1 cellular context compared by ENCODE assay signal in the genomic region with DNA sequence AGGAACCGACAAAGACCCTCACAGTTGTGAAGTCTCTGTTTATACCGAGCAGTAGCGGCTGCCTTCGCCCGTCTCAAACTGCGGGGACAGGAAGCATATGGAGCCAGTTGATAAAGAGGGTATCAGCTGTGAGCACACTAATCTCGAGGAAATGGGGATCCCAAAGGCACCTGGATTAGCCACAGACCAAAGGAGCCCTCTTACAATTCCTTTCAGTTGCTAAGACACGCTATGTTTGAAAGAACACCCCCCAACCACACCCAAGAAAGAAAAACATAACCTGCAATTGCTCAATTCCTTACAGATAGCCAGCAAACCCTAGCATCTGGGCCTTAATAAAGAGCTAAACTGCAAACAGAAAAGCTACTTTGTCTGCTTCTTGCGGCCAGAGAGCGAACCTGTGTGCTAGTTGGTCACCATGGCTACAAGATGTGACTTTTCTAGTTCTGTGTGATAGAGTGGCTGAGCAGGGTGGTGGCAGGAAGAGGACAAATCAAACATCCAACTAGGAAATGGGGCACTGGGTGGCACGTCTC.
TF ChIP-seq lines count a peak whose summit lies in the region.

No MANE protein-coding gene starts in this region.

TF ChIP-seq in K562, 482 proteins besides CTCF, POLR2A, EP300 and RAD21 (continued from another document and continues in another):
- TF ChIP-seq, protein P1, sequence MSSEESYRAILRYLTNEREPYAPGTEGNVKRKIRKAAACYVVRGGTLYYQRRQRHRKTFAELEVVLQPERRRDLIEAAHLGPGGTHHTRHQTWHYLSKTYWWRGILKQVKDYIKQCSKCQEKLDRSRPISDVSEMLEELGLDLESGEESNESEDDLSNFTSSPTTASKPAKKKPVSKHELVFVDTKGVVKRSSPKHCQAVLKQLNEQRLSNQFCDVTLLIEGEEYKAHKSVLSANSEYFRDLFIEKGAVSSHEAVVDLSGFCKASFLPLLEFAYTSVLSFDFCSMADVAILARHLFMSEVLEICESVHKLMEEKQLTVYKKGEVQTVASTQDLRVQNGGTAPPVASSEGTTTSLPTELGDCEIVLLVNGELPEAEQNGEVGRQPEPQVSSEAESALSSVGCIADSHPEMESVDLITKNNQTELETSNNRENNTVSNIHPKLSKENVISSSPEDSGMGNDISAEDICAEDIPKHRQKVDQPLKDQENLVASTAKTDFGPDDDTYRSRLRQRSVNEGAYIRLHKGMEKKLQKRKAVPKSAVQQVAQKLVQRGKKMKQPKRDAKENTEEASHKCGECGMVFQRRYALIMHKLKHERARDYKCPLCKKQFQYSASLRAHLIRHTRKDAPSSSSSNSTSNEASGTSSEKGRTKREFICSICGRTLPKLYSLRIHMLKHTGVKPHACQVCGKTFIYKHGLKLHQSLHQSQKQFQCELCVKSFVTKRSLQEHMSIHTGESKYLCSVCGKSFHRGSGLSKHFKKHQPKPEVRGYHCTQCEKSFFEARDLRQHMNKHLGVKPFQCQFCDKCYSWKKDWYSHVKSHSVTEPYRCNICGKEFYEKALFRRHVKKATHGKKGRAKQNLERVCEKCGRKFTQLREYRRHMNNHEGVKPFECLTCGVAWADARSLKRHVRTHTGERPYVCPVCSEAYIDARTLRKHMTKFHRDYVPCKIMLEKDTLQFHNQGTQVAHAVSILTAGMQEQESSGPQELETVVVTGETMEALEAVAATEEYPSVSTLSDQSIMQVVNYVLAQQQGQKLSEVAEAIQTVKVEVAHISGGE (CRISPR knock-in tag; IDR thresholded peaks at IDR 0.05), result peak in 1 of 3 experiments; percentile 20; a peak in 1 of 6 replicates
- TF ChIP-seq FOXA1 (IDR thresholded peaks at IDR 0.05; ENCODE audit: borderline replicate concordance), result no peak
- peak; percentile 55 for TF ChIP-seq RNF2 (IDR thresholded peaks at IDR 0.05)
- peak; percentile 89 for TF ChIP-seq STAT5A (IDR thresholded peaks at IDR 0.05; ENCODE audit: borderline replicate concordance, low read length)
- no peak for TF ChIP-seq HDAC8 (tag; IDR thresholded peaks at IDR 0.05)
- TF ChIP-seq ZNF57 (CRISPR knock-in tag; IDR thresholded peaks at IDR 0.05), result no peak
- TF ChIP-seq, protein P2, sequence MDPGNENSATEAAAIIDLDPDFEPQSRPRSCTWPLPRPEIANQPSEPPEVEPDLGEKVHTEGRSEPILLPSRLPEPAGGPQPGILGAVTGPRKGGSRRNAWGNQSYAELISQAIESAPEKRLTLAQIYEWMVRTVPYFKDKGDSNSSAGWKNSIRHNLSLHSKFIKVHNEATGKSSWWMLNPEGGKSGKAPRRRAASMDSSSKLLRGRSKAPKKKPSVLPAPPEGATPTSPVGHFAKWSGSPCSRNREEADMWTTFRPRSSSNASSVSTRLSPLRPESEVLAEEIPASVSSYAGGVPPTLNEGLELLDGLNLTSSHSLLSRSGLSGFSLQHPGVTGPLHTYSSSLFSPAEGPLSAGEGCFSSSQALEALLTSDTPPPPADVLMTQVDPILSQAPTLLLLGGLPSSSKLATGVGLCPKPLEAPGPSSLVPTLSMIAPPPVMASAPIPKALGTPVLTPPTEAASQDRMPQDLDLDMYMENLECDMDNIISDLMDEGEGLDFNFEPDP (CRISPR knock-in tag; IDR thresholded peaks at IDR 0.05), result no peak
- no peak for TF ChIP-seq LCOR (CRISPR knock-in tag; IDR thresholded peaks at IDR 0.05)
- TF ChIP-seq ZNF592 (IDR thresholded peaks at IDR 0.05), result 0 out of 2 replicates have a peak, but pooled peaks have one; percentile 28
- TF ChIP-seq DMBX1 (CRISPR knock-in tag; IDR thresholded peaks at IDR 0.05; ENCODE audit: borderline replicate concordance), result peak; percentile 26; the same call in 1 of the 2 replicates
- TF ChIP-seq KLF16 (IDR thresholded peaks at IDR 0.05), result peak; percentile 90
- TF ChIP-seq ZBTB40 (IDR thresholded peaks at IDR 0.05), result peak; percentile 22; the same call in 1 of the 2 replicates
- no peak for TF ChIP-seq ZBTB40 (CRISPR knock-in tag; IDR thresholded peaks at IDR 0.05)
- TF ChIP-seq, protein P3, sequence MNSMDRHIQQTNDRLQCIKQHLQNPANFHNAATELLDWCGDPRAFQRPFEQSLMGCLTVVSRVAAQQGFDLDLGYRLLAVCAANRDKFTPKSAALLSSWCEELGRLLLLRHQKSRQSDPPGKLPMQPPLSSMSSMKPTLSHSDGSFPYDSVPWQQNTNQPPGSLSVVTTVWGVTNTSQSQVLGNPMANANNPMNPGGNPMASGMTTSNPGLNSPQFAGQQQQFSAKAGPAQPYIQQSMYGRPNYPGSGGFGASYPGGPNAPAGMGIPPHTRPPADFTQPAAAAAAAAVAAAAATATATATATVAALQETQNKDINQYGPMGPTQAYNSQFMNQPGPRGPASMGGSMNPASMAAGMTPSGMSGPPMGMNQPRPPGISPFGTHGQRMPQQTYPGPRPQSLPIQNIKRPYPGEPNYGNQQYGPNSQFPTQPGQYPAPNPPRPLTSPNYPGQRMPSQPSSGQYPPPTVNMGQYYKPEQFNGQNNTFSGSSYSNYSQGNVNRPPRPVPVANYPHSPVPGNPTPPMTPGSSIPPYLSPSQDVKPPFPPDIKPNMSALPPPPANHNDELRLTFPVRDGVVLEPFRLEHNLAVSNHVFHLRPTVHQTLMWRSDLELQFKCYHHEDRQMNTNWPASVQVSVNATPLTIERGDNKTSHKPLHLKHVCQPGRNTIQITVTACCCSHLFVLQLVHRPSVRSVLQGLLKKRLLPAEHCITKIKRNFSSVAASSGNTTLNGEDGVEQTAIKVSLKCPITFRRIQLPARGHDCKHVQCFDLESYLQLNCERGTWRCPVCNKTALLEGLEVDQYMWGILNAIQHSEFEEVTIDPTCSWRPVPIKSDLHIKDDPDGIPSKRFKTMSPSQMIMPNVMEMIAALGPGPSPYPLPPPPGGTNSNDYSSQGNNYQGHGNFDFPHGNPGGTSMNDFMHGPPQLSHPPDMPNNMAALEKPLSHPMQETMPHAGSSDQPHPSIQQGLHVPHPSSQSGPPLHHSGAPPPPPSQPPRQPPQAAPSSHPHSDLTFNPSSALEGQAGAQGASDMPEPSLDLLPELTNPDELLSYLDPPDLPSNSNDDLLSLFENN (IDR thresholded peaks at IDR 0.05; ENCODE audit: low read depth in 2 of 2, low read length in 2 of 2), result peak in 1 of 2 experiments; percentile 83; a peak in 2 of 4 replicates
- no peak for TF ChIP-seq ZNF780A (CRISPR knock-in tag; IDR thresholded peaks at IDR 0.05)
- TF ChIP-seq YY1 (IDR thresholded peaks at IDR 0.05; ENCODE audit: borderline replicate concordance in 1 of 3, control insufficient read depth in 1 of 3, extremely low read depth in 1 of 3, insufficient read depth in 3 of 3, insufficient read length in 1 of 3, insufficient replicate concordance in 2 of 3, low read depth in 1 of 3, low read length in 2 of 3), result peak in 1 of 3 experiments; percentile 16
- TF ChIP-seq ZBTB7A (IDR thresholded peaks at IDR 0.05; ENCODE audit: borderline replicate concordance, control insufficient read depth, low read depth, low read length), result peak; percentile 51; the same call in 1 of the 2 replicates
- TF ChIP-seq CEBPG (CRISPR knock-in tag; IDR thresholded peaks at IDR 0.05), result peak; percentile 36; the same call in 1 of the 2 replicates
- peak; percentile 61 to 83; a peak in 3 of 4 replicates for TF ChIP-seq CEBPG (tag; conservative IDR thresholded peaks at IDR 0.05 in 1 of 2, IDR thresholded peaks at IDR 0.05 in 1 of 2)
- TF ChIP-seq FOXJ2 (tag; IDR thresholded peaks at IDR 0.05), result peak; percentile 93
- no peak for TF ChIP-seq SMARCB1 (IDR thresholded peaks at IDR 0.05; ENCODE audit: insufficient read length, low read depth)
- TF ChIP-seq KDM4B (IDR thresholded peaks at IDR 0.05; ENCODE audit: borderline replicate concordance in 2 of 2, low read depth in 1 of 2), result no peak
- no peak for TF ChIP-seq CBX2 (IDR thresholded peaks at IDR 0.05; ENCODE audit: insufficient read depth, low read length, poor library complexity, severe bottlenecking)
- 0 out of 4 replicates have a peak, but pooled peaks of 1 of the 2 experiments have one; percentile 30 for TF ChIP-seq MAZ (CRISPR knock-in tag; conservative IDR thresholded peaks at IDR 0.05 in 1 of 2, IDR thresholded peaks at IDR 0.05 in 1 of 2)
- peak; percentile 91 for TF ChIP-seq SMARCA4 (IDR thresholded peaks at IDR 0.05)
- TF ChIP-seq ZBTB8A (IDR thresholded peaks at IDR 0.05; ENCODE audit: partially characterized antibody), result no peak
- TF ChIP-seq ETV6 (IDR thresholded peaks at IDR 0.05; ENCODE audit: borderline replicate concordance in 1 of 2, low read depth in 2 of 2, low read length in 1 of 2), result 0 out of 4 replicates have a peak, but pooled peaks of 1 of the 2 experiments have one; percentile 31
- TF ChIP-seq ETV6 (CRISPR knock-in tag; IDR thresholded peaks at IDR 0.05; ENCODE audit: borderline replicate concordance), result no peak
- no peak for TF ChIP-seq ZNF143 (CRISPR knock-in tag; IDR thresholded peaks at IDR 0.05)
